In genomic region chr3:108132727-108133373, GRCh38 we compare ENCODE assay signal across 1 cellular context.
TF ChIP-seq lines count a peak whose summit lies in the region.

No MANE protein-coding gene starts in this region.

TF ChIP-seq in SK-N-SH, 30 proteins besides CTCF, POLR2A, EP300 and RAD21:
- TF ChIP-seq CHD2 (IDR thresholded peaks at IDR 0.05; ENCODE audit: low read length, partially characterized antibody), result no peak
- no peak for TF ChIP-seq RFX5 (IDR thresholded peaks at IDR 0.05; ENCODE audit: low read length)
- TF ChIP-seq ELF1 (IDR thresholded peaks at IDR 0.05), result peak; percentile 58; the same call in 1 of the 2 replicates
